In genomic region chr16:61900482-61900881, GRCh38 we compare ENCODE assay signal across 23 cellular contexts.
DNase-seq lines count a peak whose midpoint lies in the region; ATAC-seq, FAIRE-seq and TF ChIP-seq lines count a peak whose summit lies in the region.
"Had no signal": no experiment of that assay in that cellular context is flagged by ENCODE, and none has a peak within 500 bp of the region (broad histone marks: within the 10 kb centered on the region; RNA-seq: fewer than 3 reads in every experiment).

No MANE protein-coding gene starts in this region.

- H3K27ac ChIP-seq in GM23248 (peak overlapping the region; percentile 34; the same call in 1 of the 2 replicates), RWPE2 (ENCODE audit: poor library complexity, severe bottlenecking) (no peak overlapping the region), tibial artery (no peak overlapping the region)
- H3K27ac ChIP-seq: SJCRH30, skin epidermis, tibial nerve had no signal

- intact Hi-C loops in tibial artery (cut with DNase I; ENCODE audit: low total_unique reads): no loop called here

- no peak overlapping the region for H3K9ac ChIP-seq in GM23248

- no peak for TF ChIP-seq CTCF in RWPE2 (IDR thresholded peaks at IDR 0.05; ENCODE audit: poor library complexity, severe bottlenecking)
- TF ChIP-seq CTCF in tibial artery (IDR thresholded peaks at IDR 0.05): no peak

- no peak overlapping the region for H3K4me3 ChIP-seq in GM23248
- H3K4me3 ChIP-seq in RWPE2 (ENCODE audit: severe bottlenecking): no peak overlapping the region
- H3K4me3 ChIP-seq in tibial artery: no peak overlapping the region
- H3K4me3 ChIP-seq: SJCRH30, skin epidermis, tibial nerve had no signal

- no peaks in the 10 kb centered on the region for H3K79me2 ChIP-seq in GM23248 (ENCODE audit: insufficient read depth)

- no peaks in the 10 kb centered on the region for H3K9me2 ChIP-seq in GM23248 (ENCODE audit: insufficient read depth)

- no peaks in the 10 kb centered on the region for H3K27me3 ChIP-seq in GM23248 (replicated peaks; ENCODE audit: insufficient read depth)
- H3K27me3 ChIP-seq in RWPE2 (ENCODE audit: insufficient read depth, poor library complexity, severe bottlenecking): no peaks in the 10 kb centered on the region
- no peaks in the 10 kb centered on the region for H3K27me3 ChIP-seq in tibial artery
- H3K27me3 ChIP-seq: SJCRH30, tibial nerve had no signal

- no peaks in the 10 kb centered on the region for H3K36me3 ChIP-seq in GM23248 (ENCODE audit: low read depth)
- H3K36me3 ChIP-seq in RWPE2 (ENCODE audit: low read depth): 0 out of 2 replicates have a peak, but pooled peaks cover 4% of the 10 kb centered on the region
- no peaks in the 10 kb centered on the region for H3K36me3 ChIP-seq in tibial artery
- H3K36me3 ChIP-seq: SJCRH30, tibial nerve had no signal

- ATAC-seq in RWPE2 (ENCODE audit: low read depth) (peak; percentile 92), HG03354 (IDR thresholded peaks at IDR 0.05; ENCODE audit: poor library complexity, severe bottlenecking, unreplicated experiment) (no peak)
- ATAC-seq: stimulated activated naive CD8-positive, alpha-beta T cell treated with anti-CD3 and anti-CD28 coated beads, Interleukin-15, Interleukin-2, amounts not matched to agents 100 U/mL and 50 U/mL, for 24 hours had no signal

- no peak for TF ChIP-seq POLR2A in GM12892 (IDR thresholded peaks at IDR 0.05; ENCODE audit: low read depth, low read length)

- DNase-seq in GM23248 (peak; percentile 76), RWPE2 (ENCODE audit: low spot score) (no peak), fibroblast of the conjunctiva (ENCODE audit: low read depth) (peak; percentile 1), stromal cell of bone marrow (ENCODE audit: low read depth) (peak; percentile 43), GM12892 (ENCODE audit: insufficient read length) (no peak), tibial artery (no peak)
- DNase-seq: activated CD4-positive, alpha-beta memory T cell treated with anti-CD3 and anti-CD28 coated beads for 36 hours; activated gamma-delta T cell; activated T-cell treated with anti-CD3 and anti-CD28 coated beads for 4 hours; DND-41; glutamatergic neuron; IMR-90; NCI-H1694 treated with DMSO at 0.1 percent for 48 hours; NCI-H774; nephron progenitor cell; OCI-M1; posterior cingulate gyrus; SJCRH30; stimulated activated naive CD8-positive, alpha-beta T cell treated with anti-CD3 and anti-CD28 coated beads, Interleukin-15, Interleukin-2, amounts not matched to agents 100 U/mL and 50 U/mL, for 24 hours had no signal

- no peak overlapping the region for H2AFZ ChIP-seq in GM23248

- H3K4me1 ChIP-seq in GM23248 (ENCODE audit: insufficient read depth) (peaks cover 3% of the 10 kb centered on the region; the same call in 1 of the 2 replicates), RWPE2 (ENCODE audit: insufficient read depth, poor library complexity, severe bottlenecking) (no peaks in the 10 kb centered on the region), tibial artery (no peaks in the 10 kb centered on the region)
- H3K4me1 ChIP-seq: SJCRH30, tibial nerve had no signal

- no peaks in the 10 kb centered on the region for H4K20me1 ChIP-seq in GM23248 (ENCODE audit: insufficient read depth)

- FAIRE-seq in GM12892 (lab: Jason Lieb, UNC): no peak
- FAIRE-seq: GM18507 had no signal

- 11 to 21% methylated on average over 1 of the region's 1 CpG for WGBS in GM23248 (ENCODE audit: low coverage in 1 of 2, low lambda C conversion rate in 2 of 2, missing lambda C conversion rate in 2 of 2), 2 experiments

- H3F3A ChIP-seq in GM23248 (ENCODE audit: insufficient read depth): no peaks in the 10 kb centered on the region

- H3K9me3 ChIP-seq in GM23248 (ENCODE audit: low read depth) (no peaks in the 10 kb centered on the region), RWPE2 (ENCODE audit: severe bottlenecking) (no peaks in the 10 kb centered on the region), tibial artery (no peaks in the 10 kb centered on the region)
- H3K9me3 ChIP-seq: SJCRH30, tibial nerve had no signal

- no peak overlapping the region for H3K4me2 ChIP-seq in GM23248 (ENCODE audit: unreplicated experiment)

- in situ Hi-C loops in GM23248 (cut with MboI): no loop called here

Comparison
In these comparisons a context has a peak if more than half of its experiments do, and no peak if none do; other contexts are left out.
1. DNase-seq: peak in GM23248 (single experiment), fibroblast of the conjunctiva (single experiment) and stromal cell of bone marrow (single experiment); none in RWPE2 (single experiment), GM12892 (single experiment) and tibial artery (0 of 2).